Comparison of ENCODE assay signal across 36 cellular contexts in the genomic region with DNA sequence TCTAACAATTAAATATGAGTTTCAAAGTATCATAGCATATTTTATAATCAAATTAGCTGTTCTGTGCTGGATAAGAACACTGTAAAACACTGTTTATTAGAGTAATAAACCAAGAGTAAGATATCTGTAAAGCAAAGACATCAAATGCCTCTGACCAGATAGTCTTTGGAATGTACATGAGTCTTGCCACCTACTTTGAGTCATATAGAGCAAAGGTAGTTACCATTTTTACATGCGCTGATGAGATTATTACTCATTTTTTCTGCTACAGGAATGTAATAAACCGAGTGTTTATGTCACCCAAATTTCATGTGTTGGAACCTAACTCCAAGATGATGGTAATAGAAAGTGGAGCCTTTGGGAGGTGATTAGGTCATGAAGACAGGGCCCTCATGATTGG.
"Had no signal": no experiment of that assay in that cellular context is flagged by ENCODE, and none has a peak within 500 bp of the region (broad histone marks: within the 10 kb centered on the region; RNA-seq: fewer than 3 reads in every experiment).

No MANE protein-coding gene starts in this region.

- H3K4me3 ChIP-seq: adrenal gland, body of pancreas, breast epithelium, cardiac muscle cell had no signal

- FAIRE-seq: astrocyte, TTC549 had no signal

- H3K27me3 ChIP-seq: adrenal gland, body of pancreas, brain microvascular endothelial cell, breast epithelium, cardiac muscle cell had no signal

- H3K27ac ChIP-seq: adrenal gland, body of pancreas, brain microvascular endothelial cell, breast epithelium, cardiac muscle cell, VCaP had no signal

- DNase-seq: activated B cell treated with CpG ODN at 0.5 μM for 24 hours; activated CD4-positive, alpha-beta memory T cell treated with anti-CD3 and anti-CD28 coated beads for 36 hours; activated CD4-positive, alpha-beta T cell treated with anti-CD3 and anti-CD28 coated beads for 4 hours; activated CD4-positive, alpha-beta T cell treated with anti-CD3 and anti-CD28 coated beads, Interleukin-2, amount 10 ng/mL, durations not matched to agents 24 days and 14 days; activated CD4-positive, alpha-beta T cell treated with anti-CD3 and anti-CD28 coated beads, Interleukin-2, amount 50 U/mL, for 1 hour; activated CD4-positive, alpha-beta T cell treated with anti-CD3 and anti-CD28 coated beads, Interleukin-2, amount 50 U/mL, for 4 hours; activated CD4-positive, CD25-positive, alpha-beta regulatory T cell treated with anti-CD3 and anti-CD28 coated beads, Interleukin-2, amount 50 U/mL, for 72 hours; activated CD8-positive, alpha-beta memory T cell treated with anti-CD3 and anti-CD28 coated beads, Interleukin-2, amount 50 U/mL, for 4 hours; activated CD8-positive, alpha-beta T cell treated with anti-CD3 and anti-CD28 coated beads for 36 hours; activated effector memory CD4-positive, alpha-beta T cell treated with anti-CD3 and anti-CD28 coated beads, Interleukin-2, amount 50 U/mL, for 16 hours; activated gamma-delta T cell treated with Interleukin-2 at 50 U/mL for 16 hours; activated naive CD4-positive, alpha-beta T cell; activated naive CD4-positive, alpha-beta T cell treated with anti-CD3 and anti-CD28 coated beads for 36 hours; activated naive CD4-positive, alpha-beta T cell treated with anti-CD3 and anti-CD28 coated beads, Interleukin-2, amount 50 U/mL, for 16 hours; activated naive CD8-positive, alpha-beta T cell treated with anti-CD3 and anti-CD28 coated beads for 36 hours; activated T-cell treated with anti-CD3 and anti-CD28 coated beads for 4 hours; activated T-cell treated with anti-CD3 and anti-CD28 coated beads, Interleukin-2, amount 50 U/mL, for 1 hour; activated T-cell treated with anti-CD3 and anti-CD28 coated beads, Interleukin-2, amount 50 U/mL, for 4 hours; activated T-cell treated with anti-CD3 and anti-CD28 coated beads, Interleukin-2, amount 50 U/mL, for 72 hours; adrenal gland; amniotic stem cell; aorta; body of pancreas; brain microvascular endothelial cell; caudate nucleus; cerebellar nuclear complex; T-helper 1 cell; T-helper 2 cell; T-helper 9 cell had no signal

- H3K36me3 ChIP-seq: adrenal gland, brain microvascular endothelial cell, breast epithelium, cardiac muscle cell had no signal

- ATAC-seq: activated CD8-positive, alpha-beta T cell treated with anti-CD3 and anti-CD28 coated beads for 36 hours; activated naive CD4-positive, alpha-beta T cell treated with anti-CD3 and anti-CD28 coated beads, Interleukin-2, amount 50 U/mL, for 72 hours; activated T-cell treated with anti-CD3 and anti-CD28 coated beads, Interleukin-2, amount 50 U/mL, for 4 hours; activated T-cell treated with anti-CD3 and anti-CD28 coated beads, Interleukin-2, amount 50 U/mL, for 72 hours; activated T-helper 17 cell treated with anti-CD3 and anti-CD28 coated beads, Interleukin-2, amount 50 U/mL, for 72 hours; body of pancreas had no signal

- H3K4me1 ChIP-seq: adrenal gland, body of pancreas, breast epithelium had no signal

- H3K9me3 ChIP-seq: adrenal gland, body of pancreas, breast epithelium had no signal
